In the genomic region with DNA sequence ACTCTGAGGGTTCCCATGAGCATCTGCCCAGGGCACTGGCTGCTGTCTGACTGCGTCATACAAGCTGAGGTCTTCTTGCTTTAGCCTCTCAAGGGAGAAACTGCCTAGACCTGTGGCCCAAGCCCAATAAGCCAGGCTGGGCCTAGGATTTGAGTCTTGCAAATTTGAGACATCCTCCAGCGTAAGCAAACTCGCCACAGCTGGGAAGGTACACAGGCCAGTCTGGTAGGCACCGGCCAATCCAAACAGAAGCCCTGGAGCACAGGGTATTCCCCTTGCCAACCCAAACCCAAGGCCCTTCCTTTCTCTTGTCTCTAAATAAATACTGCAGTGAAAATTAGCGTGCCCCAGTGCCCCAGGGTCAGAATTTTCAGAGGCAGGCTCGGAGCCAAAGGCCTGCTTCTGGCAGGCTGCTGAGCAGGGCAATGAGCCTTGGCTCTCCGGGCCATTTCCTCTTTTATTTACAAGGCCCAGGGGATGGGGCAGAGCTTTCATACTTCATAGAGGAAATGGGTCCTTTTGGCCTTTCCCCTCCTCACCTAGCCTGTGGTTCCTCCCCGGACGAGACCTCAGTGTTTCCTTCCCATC, we compare ENCODE assay signal across 2 cellular contexts.
TF ChIP-seq lines count a peak whose summit lies in the region.

No MANE protein-coding gene starts in this region.

TF ChIP-seq in liver, 16 proteins besides CTCF, POLR2A, EP300 and RAD21 (continued from another document):
- TF ChIP-seq HNF4G (IDR thresholded peaks at IDR 0.05): peak; percentile 38
- TF ChIP-seq, protein P1, sequence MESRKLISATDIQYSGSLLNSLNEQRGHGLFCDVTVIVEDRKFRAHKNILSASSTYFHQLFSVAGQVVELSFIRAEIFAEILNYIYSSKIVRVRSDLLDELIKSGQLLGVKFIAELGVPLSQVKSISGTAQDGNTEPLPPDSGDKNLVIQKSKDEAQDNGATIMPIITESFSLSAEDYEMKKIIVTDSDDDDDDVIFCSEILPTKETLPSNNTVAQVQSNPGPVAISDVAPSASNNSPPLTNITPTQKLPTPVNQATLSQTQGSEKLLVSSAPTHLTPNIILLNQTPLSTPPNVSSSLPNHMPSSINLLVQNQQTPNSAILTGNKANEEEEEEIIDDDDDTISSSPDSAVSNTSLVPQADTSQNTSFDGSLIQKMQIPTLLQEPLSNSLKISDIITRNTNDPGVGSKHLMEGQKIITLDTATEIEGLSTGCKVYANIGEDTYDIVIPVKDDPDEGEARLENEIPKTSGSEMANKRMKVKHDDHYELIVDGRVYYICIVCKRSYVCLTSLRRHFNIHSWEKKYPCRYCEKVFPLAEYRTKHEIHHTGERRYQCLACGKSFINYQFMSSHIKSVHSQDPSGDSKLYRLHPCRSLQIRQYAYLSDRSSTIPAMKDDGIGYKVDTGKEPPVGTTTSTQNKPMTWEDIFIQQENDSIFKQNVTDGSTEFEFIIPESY (IDR thresholded peaks at IDR 0.05): peak; percentile 79
- TF ChIP-seq EGR1 (IDR thresholded peaks at IDR 0.05; ENCODE audit: low read depth in 2 of 2): peak in 1 of 2 donors; percentile 79
- TF ChIP-seq, protein P2, sequence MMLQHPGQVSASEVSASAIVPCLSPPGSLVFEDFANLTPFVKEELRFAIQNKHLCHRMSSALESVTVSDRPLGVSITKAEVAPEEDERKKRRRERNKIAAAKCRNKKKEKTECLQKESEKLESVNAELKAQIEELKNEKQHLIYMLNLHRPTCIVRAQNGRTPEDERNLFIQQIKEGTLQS (IDR thresholded peaks at IDR 0.05): peak; percentile 50
- peak; percentile 94 to 96 for TF ChIP-seq RXRA (IDR thresholded peaks at IDR 0.05)
- TF ChIP-seq JUND (IDR thresholded peaks at IDR 0.05): peak; percentile 63 to 93
- TF ChIP-seq HNF4A (conservative IDR thresholded peaks at IDR 0.05): peak; percentile 94 to 95
- TF ChIP-seq FOXA2 (IDR thresholded peaks at IDR 0.05): peak; percentile 92
- peak; percentile 87 for TF ChIP-seq YY1 (IDR thresholded peaks at IDR 0.05)
- TF ChIP-seq NR2F2 (IDR thresholded peaks at IDR 0.05): peak; percentile 97
- TF ChIP-seq, protein P3, sequence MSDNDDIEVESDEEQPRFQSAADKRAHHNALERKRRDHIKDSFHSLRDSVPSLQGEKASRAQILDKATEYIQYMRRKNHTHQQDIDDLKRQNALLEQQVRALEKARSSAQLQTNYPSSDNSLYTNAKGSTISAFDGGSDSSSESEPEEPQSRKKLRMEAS (IDR thresholded peaks at IDR 0.05): peak; percentile 98
- peak; percentile 96 for TF ChIP-seq FOXA1 (IDR thresholded peaks at IDR 0.05)
- peak in 1 of 2 donors; percentile 54 for TF ChIP-seq GABPA (IDR thresholded peaks at IDR 0.05 in 1 of 2, conservative IDR thresholded peaks at IDR 0.05 in 1 of 2)
- TF ChIP-seq, protein P4, sequence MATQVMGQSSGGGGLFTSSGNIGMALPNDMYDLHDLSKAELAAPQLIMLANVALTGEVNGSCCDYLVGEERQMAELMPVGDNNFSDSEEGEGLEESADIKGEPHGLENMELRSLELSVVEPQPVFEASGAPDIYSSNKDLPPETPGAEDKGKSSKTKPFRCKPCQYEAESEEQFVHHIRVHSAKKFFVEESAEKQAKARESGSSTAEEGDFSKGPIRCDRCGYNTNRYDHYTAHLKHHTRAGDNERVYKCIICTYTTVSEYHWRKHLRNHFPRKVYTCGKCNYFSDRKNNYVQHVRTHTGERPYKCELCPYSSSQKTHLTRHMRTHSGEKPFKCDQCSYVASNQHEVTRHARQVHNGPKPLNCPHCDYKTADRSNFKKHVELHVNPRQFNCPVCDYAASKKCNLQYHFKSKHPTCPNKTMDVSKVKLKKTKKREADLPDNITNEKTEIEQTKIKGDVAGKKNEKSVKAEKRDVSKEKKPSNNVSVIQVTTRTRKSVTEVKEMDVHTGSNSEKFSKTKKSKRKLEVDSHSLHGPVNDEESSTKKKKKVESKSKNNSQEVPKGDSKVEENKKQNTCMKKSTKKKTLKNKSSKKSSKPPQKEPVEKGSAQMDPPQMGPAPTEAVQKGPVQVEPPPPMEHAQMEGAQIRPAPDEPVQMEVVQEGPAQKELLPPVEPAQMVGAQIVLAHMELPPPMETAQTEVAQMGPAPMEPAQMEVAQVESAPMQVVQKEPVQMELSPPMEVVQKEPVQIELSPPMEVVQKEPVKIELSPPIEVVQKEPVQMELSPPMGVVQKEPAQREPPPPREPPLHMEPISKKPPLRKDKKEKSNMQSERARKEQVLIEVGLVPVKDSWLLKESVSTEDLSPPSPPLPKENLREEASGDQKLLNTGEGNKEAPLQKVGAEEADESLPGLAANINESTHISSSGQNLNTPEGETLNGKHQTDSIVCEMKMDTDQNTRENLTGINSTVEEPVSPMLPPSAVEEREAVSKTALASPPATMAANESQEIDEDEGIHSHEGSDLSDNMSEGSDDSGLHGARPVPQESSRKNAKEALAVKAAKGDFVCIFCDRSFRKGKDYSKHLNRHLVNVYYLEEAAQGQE (IDR thresholded peaks at IDR 0.05): peak; percentile 79
TF ChIP-seq in liver: peak in this region for 15.

TF ChIP-seq in HepG2, 621 proteins besides CTCF, POLR2A, EP300 and RAD21 (continued from another document):
- TF ChIP-seq ZNF335 (CRISPR knock-in tag; IDR thresholded peaks at IDR 0.05): no peak
- no peak for TF ChIP-seq MBNL3 (CRISPR knock-in tag; conservative IDR thresholded peaks at IDR 0.05)
- TF ChIP-seq, protein P5, sequence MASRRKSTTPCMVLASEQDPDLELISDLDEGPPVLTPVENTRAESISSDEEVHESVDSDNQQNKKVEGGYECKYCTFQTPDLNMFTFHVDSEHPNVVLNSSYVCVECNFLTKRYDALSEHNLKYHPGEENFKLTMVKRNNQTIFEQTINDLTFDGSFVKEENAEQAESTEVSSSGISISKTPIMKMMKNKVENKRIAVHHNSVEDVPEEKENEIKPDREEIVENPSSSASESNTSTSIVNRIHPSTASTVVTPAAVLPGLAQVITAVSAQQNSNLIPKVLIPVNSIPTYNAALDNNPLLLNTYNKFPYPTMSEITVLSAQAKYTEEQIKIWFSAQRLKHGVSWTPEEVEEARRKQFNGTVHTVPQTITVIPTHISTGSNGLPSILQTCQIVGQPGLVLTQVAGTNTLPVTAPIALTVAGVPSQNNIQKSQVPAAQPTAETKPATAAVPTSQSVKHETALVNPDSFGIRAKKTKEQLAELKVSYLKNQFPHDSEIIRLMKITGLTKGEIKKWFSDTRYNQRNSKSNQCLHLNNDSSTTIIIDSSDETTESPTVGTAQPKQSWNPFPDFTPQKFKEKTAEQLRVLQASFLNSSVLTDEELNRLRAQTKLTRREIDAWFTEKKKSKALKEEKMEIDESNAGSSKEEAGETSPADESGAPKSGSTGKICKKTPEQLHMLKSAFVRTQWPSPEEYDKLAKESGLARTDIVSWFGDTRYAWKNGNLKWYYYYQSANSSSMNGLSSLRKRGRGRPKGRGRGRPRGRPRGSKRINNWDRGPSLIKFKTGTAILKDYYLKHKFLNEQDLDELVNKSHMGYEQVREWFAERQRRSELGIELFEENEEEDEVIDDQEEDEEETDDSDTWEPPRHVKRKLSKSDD (CRISPR knock-in tag; IDR thresholded peaks at IDR 0.05; ENCODE audit: low read depth): no peak
